24 cellular contexts compared by ENCODE assay signal in the genomic region with DNA sequence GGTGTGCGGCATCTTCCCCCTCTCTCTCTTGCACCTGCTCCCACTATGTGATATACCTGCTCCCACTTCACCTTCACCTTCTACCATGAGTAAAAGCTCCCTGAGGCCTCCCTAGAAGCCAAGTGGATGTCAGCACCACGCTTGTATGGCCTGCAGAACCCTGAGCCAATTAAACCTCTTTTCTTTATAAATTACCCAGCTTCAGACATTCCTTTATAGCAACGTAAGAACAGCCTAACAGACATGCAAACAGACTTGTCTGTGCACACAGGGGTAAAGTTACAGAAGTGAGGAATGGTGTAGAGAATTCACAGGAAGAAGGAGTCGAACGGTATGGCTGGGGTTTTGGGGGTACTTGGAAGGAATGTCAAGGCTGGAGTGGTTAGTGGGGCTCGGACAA. TPM values are rescaled to one million over a fixed set of nuclear protein-coding genes. Genes with fewer than 3 reads are reported as not detected.
"Had no signal": no experiment of that assay in that cellular context is flagged by ENCODE, and none has a peak within 500 bp of the region (broad histone marks: within the 10 kb centered on the region; RNA-seq: fewer than 3 reads in every experiment).

No MANE protein-coding gene starts in this region.

- H3K4me3 Mint-ChIP-seq: activated CD4-positive, alpha-beta memory T cell treated with anti-CD3 and anti-CD28 coated beads, Interleukin-2, amount 10 ng/mL, durations not matched to agents 7 days and 5 days; activated naive CD8-positive, alpha-beta T cell treated with anti-CD3 and anti-CD28 coated beads, Interleukin-2, amount 50 U/mL, for 24 hours; activated T-cell treated with anti-CD3 and anti-CD28 coated beads, Interleukin-2, amount 50 U/mL, for 72 hours; dendritic cell treated with granulocyte-macrophage colony-stimulating factor and Interleukin-4, amounts not matched to agents 40 ng/mL and 50 ng/mL, for 4 days; naive thymus-derived CD4-positive, alpha-beta T cell; stimulated activated naive B cell treated with anti-CD40 and anti-IgM and Interleukin-4, amounts not matched to agents 10 μg/mL and 1 μg/mL and 100 μg/mL, for 72 hours; T-helper 17 cell had no signal

- H3K36me3 ChIP-seq: cardiac muscle cell, left lung, sigmoid colon, transverse colon, uterus had no signal

- H3K9me3 ChIP-seq: left lung, sigmoid colon, transverse colon, uterus had no signal

- H3K27me3 ChIP-seq: cardiac muscle cell, foreskin keratinocyte, left lung, sigmoid colon, uterus had no signal

- ATAC-seq: activated naive CD8-positive, alpha-beta T cell treated with anti-CD3 and anti-CD28 coated beads, Interleukin-2, amount 50 U/mL, for 24 hours; activated T-cell treated with anti-CD3 and anti-CD28 coated beads, Interleukin-2, amount 50 U/mL, for 72 hours; foreskin keratinocyte; left lung; naive thymus-derived CD4-positive, alpha-beta T cell; stimulated activated naive B cell treated with anti-CD40 and anti-IgM and Interleukin-4, amounts not matched to agents 10 μg/mL and 1 μg/mL and 100 μg/mL, for 72 hours; T-helper 17 cell had no signal

- H3K4me2 ChIP-seq: smooth muscle cell had no signal

- H3K4me3 ChIP-seq: cardiac muscle cell, left lung, lung, sigmoid colon, smooth muscle cell, transverse colon, uterus had no signal

- H3K4me1 ChIP-seq: sigmoid colon, transverse colon, uterus had no signal

- H3K36me3 Mint-ChIP-seq: naive thymus-derived CD4-positive, alpha-beta T cell had no signal

- H3K9me3 Mint-ChIP-seq: activated CD4-positive, alpha-beta memory T cell treated with anti-CD3 and anti-CD28 coated beads, Interleukin-2, amount 10 ng/mL, durations not matched to agents 7 days and 5 days; activated naive CD8-positive, alpha-beta T cell treated with anti-CD3 and anti-CD28 coated beads, Interleukin-2, amount 50 U/mL, for 24 hours; activated T-cell treated with anti-CD3 and anti-CD28 coated beads, Interleukin-2, amount 50 U/mL, for 72 hours; dendritic cell treated with granulocyte-macrophage colony-stimulating factor and Interleukin-4, amounts not matched to agents 40 ng/mL and 50 ng/mL, for 4 days had no signal

- H3K27ac ChIP-seq: cardiac muscle cell, foreskin keratinocyte, left lung, sigmoid colon, transverse colon, uterus had no signal

- DNase-seq: activated CD4-positive, alpha-beta memory T cell treated with anti-CD3 and anti-CD28 coated beads, Interleukin-2, amount 10 ng/mL, durations not matched to agents 7 days and 5 days; activated CD4-positive, alpha-beta T cell treated with anti-CD3 and anti-CD28 coated beads for 48 hours; activated CD4-positive, CD25-positive, alpha-beta regulatory T cell; activated effector memory CD4-positive, alpha-beta T cell treated with Interleukin-2 at 50 U/mL for 16 hours; activated naive CD4-positive, alpha-beta T cell treated with anti-CD3 and anti-CD28 coated beads, Interleukin-2, amount 50 U/mL, for 16 hours; activated naive CD8-positive, alpha-beta T cell treated with anti-CD3 and anti-CD28 coated beads, Interleukin-2, amount 50 U/mL, for 24 hours; activated T-cell treated with anti-CD3 and anti-CD28 coated beads, Interleukin-2, amount 50 U/mL, for 72 hours; effector CD4-positive, alpha-beta T cell; erythroblast; foreskin keratinocyte; naive thymus-derived CD4-positive, alpha-beta T cell; retina; stimulated activated CD4-positive, alpha-beta T cell treated with anti-CD3 and anti-CD28 coated beads, Interleukin-15, amount 100 ng/mL, for 24 hours; stimulated activated CD8-positive, alpha-beta memory T cell treated with anti-CD3 and anti-CD28 coated beads, Interleukin-4, amount 100 ng/mL, for 48 hours; stimulated activated naive B cell treated with anti-CD40 and anti-IgM and Interleukin-4, amounts not matched to agents 10 μg/mL and 1 μg/mL and 100 μg/mL, for 72 hours; T-helper 17 cell; transverse colon had no signal

- H3K27ac Mint-ChIP-seq: activated CD4-positive, alpha-beta memory T cell treated with anti-CD3 and anti-CD28 coated beads, Interleukin-2, amount 10 ng/mL, durations not matched to agents 7 days and 5 days; activated naive CD8-positive, alpha-beta T cell treated with anti-CD3 and anti-CD28 coated beads, Interleukin-2, amount 50 U/mL, for 24 hours; activated T-cell treated with anti-CD3 and anti-CD28 coated beads, Interleukin-2, amount 50 U/mL, for 72 hours; dendritic cell treated with granulocyte-macrophage colony-stimulating factor and Interleukin-4, amounts not matched to agents 40 ng/mL and 50 ng/mL, for 4 days; naive thymus-derived CD4-positive, alpha-beta T cell; stimulated activated naive B cell treated with anti-CD40 and anti-IgM and Interleukin-4, amounts not matched to agents 10 μg/mL and 1 μg/mL and 100 μg/mL, for 72 hours; T-helper 17 cell had no signal

- H3K4me1 Mint-ChIP-seq: activated CD4-positive, alpha-beta memory T cell treated with anti-CD3 and anti-CD28 coated beads, Interleukin-2, amount 10 ng/mL, durations not matched to agents 7 days and 5 days; activated naive CD8-positive, alpha-beta T cell treated with anti-CD3 and anti-CD28 coated beads, Interleukin-2, amount 50 U/mL, for 24 hours; naive thymus-derived CD4-positive, alpha-beta T cell had no signal

RNA-seq across cellular contexts. Expression of a gene that starts 14.8 kb away (rescaled TPM):
- polyA plus RNA-seq: naive thymus-derived CD4-positive, alpha-beta T cell had no signal
